22 cellular contexts compared by ENCODE assay signal in genomic region chr20:37446286-37447032, GRCh38.
"Had no signal": no experiment of that assay in that cellular context is flagged by ENCODE, and none has a peak within 500 bp of the region (broad histone marks: within the 10 kb centered on the region; RNA-seq: fewer than 3 reads in every experiment).

No MANE protein-coding gene starts in this region.

- H3K9ac ChIP-seq: neural progenitor cell had no signal

- H3K27ac ChIP-seq: epithelial cell of prostate, esophagus muscularis mucosa, gastrocnemius medialis, left ventricle myocardium inferior, lower lobe of right lung, neural progenitor cell, sigmoid colon, skin epidermis, testis, tibial nerve, upper lobe of right lung, vagina had no signal

- H3K9me3 ChIP-seq: esophagus muscularis mucosa, gastrocnemius medialis, left ventricle myocardium inferior, lower lobe of right lung, sigmoid colon, testis, tibial nerve, upper lobe of right lung, vagina had no signal

- DNase-seq: effector memory CD4-positive, alpha-beta T cell; gastrocnemius medialis; left ventricle myocardium inferior; lower lobe of right lung; midbrain; occipital lobe; sigmoid colon; stimulated activated CD4-positive, alpha-beta T cell treated with anti-CD3 and anti-CD28 coated beads, Interleukin-2, amount 100 ng/mL, for 24 hours; stimulated activated CD4-positive, alpha-beta T cell treated with anti-CD3 and anti-CD28 coated beads, Interleukin-4, amount 100 ng/mL, for 4 hours; stimulated activated naive B cell treated with anti-CD40 and anti-IgM and Interleukin-4, amounts not matched to agents 10 μg/mL and 1 μg/mL and 100 μg/mL, for 72 hours; stimulated activated naive CD8-positive, alpha-beta T cell treated with anti-CD3 and anti-CD28 coated beads, Interleukin-15, amount 100 ng/mL, for 72 hours; testis had no signal

- ATAC-seq: gastrocnemius medialis; lower lobe of right lung; natural killer cell treated with Interleukin-12 subunit alpha and Interleukin-12 subunit beta and Interleukin-15 and Interleukin-18, amount 100 ng/mL, for 72 hours; stimulated activated naive B cell treated with anti-CD40 and anti-IgM and Interleukin-4, amounts not matched to agents 10 μg/mL and 1 μg/mL and 100 μg/mL, for 72 hours; stimulated activated naive CD8-positive, alpha-beta T cell treated with anti-CD3 and anti-CD28 coated beads, Interleukin-15, amount 100 ng/mL, for 72 hours; upper lobe of right lung had no signal

- H3K36me3 ChIP-seq: esophagus muscularis mucosa, gastrocnemius medialis, left ventricle myocardium inferior, lower lobe of right lung, neural progenitor cell, sigmoid colon, tibial nerve, upper lobe of right lung, vagina had no signal

- H2AFZ ChIP-seq: neural progenitor cell had no signal

- H3K4me2 ChIP-seq: neural progenitor cell had no signal

- H3K27me3 ChIP-seq: esophagus muscularis mucosa, neural progenitor cell, sigmoid colon, testis, upper lobe of right lung, vagina had no signal

- FAIRE-seq: endometrium, keratinocyte had no signal

- H3K4me3 ChIP-seq: esophagus muscularis mucosa, gastrocnemius medialis, left ventricle myocardium inferior, lower lobe of right lung, neural progenitor cell, sigmoid colon, skin epidermis, testis, tibial nerve, upper lobe of right lung, vagina had no signal

- H3K4me1 ChIP-seq: esophagus muscularis mucosa, gastrocnemius medialis, left ventricle myocardium inferior, lower lobe of right lung, neural progenitor cell, sigmoid colon, testis, tibial nerve, upper lobe of right lung, vagina had no signal
